Comparison of ENCODE assay signal across 11 cellular contexts in genomic region chr21:36783612-36784383, GRCh38.
DNase-seq lines count a peak whose midpoint lies in the region; ATAC-seq, FAIRE-seq and TF ChIP-seq lines count a peak whose summit lies in the region.
"Had no signal": no experiment of that assay in that cellular context is flagged by ENCODE, and none has a peak within 500 bp of the region (broad histone marks: within the 10 kb centered on the region; RNA-seq: fewer than 3 reads in every experiment).

No MANE protein-coding gene starts in this region.

- no peak for TF ChIP-seq POLR2A in H54 (IDR thresholded peaks at IDR 0.05; ENCODE audit: low read depth, low read length)

- FAIRE-seq in H54 (lab: Jason Lieb, UNC) = peak; percentile 11

- peak overlapping the region; percentile 59 for H3K27ac ChIP-seq in epithelial cell of prostate

- ATAC-seq in HG02885 (IDR thresholded peaks at IDR 0.05; ENCODE audit: poor library complexity, unreplicated experiment) = no peak

- DNase-seq in H54 (ENCODE audit: insufficient read length, low spot score) (peak; percentile 86), RKO (ENCODE audit: low spot score) (peak; percentile 52), epithelial cell of prostate (ENCODE audit: low read depth, low spot score) (peak; percentile 66), renal cortical epithelial cell (ENCODE audit: low read depth) (peak; percentile 85), cortex of kidney (lab: John Stamatoyannopoulos, UW) (no peak)
- DNase-seq in activated CD4-positive, alpha-beta T cell treated with anti-CD3 and anti-CD28 coated beads, Interleukin-2, amount 50 U/mL, for 1 hour = no peak
- DNase-seq: activated effector memory CD4-positive, alpha-beta T cell treated with Interleukin-2 at 50 U/mL for 16 hours; H7; NCI-H1417 treated with DMSO at 0.1 percent for 48 hours; nephron progenitor cell had no signal

Comparison
In these comparisons a context has a peak if more than half of its experiments do, and no peak if none do; other contexts are left out.
1. DNase-seq: peak in H54 (single experiment), RKO (single experiment), epithelial cell of prostate (single experiment) and renal cortical epithelial cell (single experiment); none in cortex of kidney (single experiment) and activated CD4-positive, alpha-beta T cell treated with anti-CD3 and anti-CD28 coated beads, Interleukin-2, amount 50 U/mL, for 1 hour (single experiment).